Comparison of ENCODE assay signal across 7 cellular contexts in genomic region chr2:46460991-46461715, GRCh38. TPM values are rescaled to one million over a fixed set of nuclear protein-coding genes. Genes with fewer than 3 reads are reported as not detected.
DNase-seq lines count a peak whose midpoint lies in the region; ATAC-seq and TF ChIP-seq lines count a peak whose summit lies in the region.

No MANE protein-coding gene starts in this region.

- in situ Hi-C loops in GM13977 (cut with MboI; ENCODE audit: low pct_unique_long_range_greater_than_20kb, low sequenced_read_pairs, unreplicated experiment), result no loop called here

- no peak overlapping the region for H3K4me3 ChIP-seq in PC-9
- H3K4me3 ChIP-seq in fibroblast of mammary gland (ENCODE audit: control insufficient read depth, low read depth, low read length), result no peak overlapping the region

- H3K4me3 Mint-ChIP-seq in activated T-cell treated with anti-CD3 and anti-CD28 coated beads, Interleukin-2, amount 50 U/mL, for 24 hours, result no peak overlapping the region
- peak overlapping the region in 1 of 3 experiments; percentile 8 for H3K4me3 Mint-ChIP-seq in nephron
- no peak overlapping the region for H3K4me3 Mint-ChIP-seq in stimulated activated naive CD8-positive, alpha-beta T cell treated with anti-CD3 and anti-CD28 coated beads, Interleukin-15, amount 100 ng/mL, for 72 hours

- peak overlapping the region; percentile 9; the same call in 1 of the 2 replicates for H2AFZ ChIP-seq in PC-9

- no peaks in the 10 kb centered on the region for H3K27me3 Mint-ChIP-seq in activated T-cell treated with anti-CD3 and anti-CD28 coated beads, Interleukin-2, amount 50 U/mL, for 24 hours
- H3K27me3 Mint-ChIP-seq in nephron (ENCODE audit: low read depth), result no peaks in the 10 kb centered on the region
- H3K27me3 Mint-ChIP-seq in stimulated activated naive CD8-positive, alpha-beta T cell treated with anti-CD3 and anti-CD28 coated beads, Interleukin-15, amount 100 ng/mL, for 72 hours, result no peaks in the 10 kb centered on the region

- POLR2A ChIA-PET in PC-9 (lab: Charles Lee; ENCODE audit: unreplicated experiment), result interaction anchor here (0.6 kb wide), 2 partner anchors 47 to 683 kb away, joined by 3 to 24 read pairs; no protein-coding TSS in a partner anchor

- peak; percentile 99 for TF ChIP-seq CTCF in GM13977 (IDR thresholded peaks at IDR 0.05; ENCODE audit: extremely low read depth, insufficient read depth, missing control alignments)
- TF ChIP-seq CTCF in PC-9 (conservative IDR thresholded peaks at IDR 0.05), result peak; percentile 100
- TF ChIP-seq CTCF in fibroblast of mammary gland (conservative IDR thresholded peaks at IDR 0.05; ENCODE audit: control insufficient read depth, insufficient read depth, low read depth, low read length), result peak; percentile 98
- TF ChIP-seq CTCF in nephron (IDR thresholded peaks at IDR 0.05; ENCODE audit: unreplicated experiment in 3 of 3), result peak; percentile 98 to 99 (median 98)

- H3K27ac Mint-ChIP-seq in activated T-cell treated with anti-CD3 and anti-CD28 coated beads, Interleukin-2, amount 50 U/mL, for 24 hours, result peak overlapping the region; percentile 13
- peak overlapping the region; percentile 75 to 90 (median 81) for H3K27ac Mint-ChIP-seq in nephron
- no peak overlapping the region for H3K27ac Mint-ChIP-seq in stimulated activated naive CD8-positive, alpha-beta T cell treated with anti-CD3 and anti-CD28 coated beads, Interleukin-15, amount 100 ng/mL, for 72 hours

- intact Hi-C loops in PC-9 (cut with micrococcal nuclease; ENCODE audit: unreplicated experiment), result loop anchor here (1.0 to 2.0 kb wide), 10 partner anchors 50 to 816 kb away; no protein-coding TSS in a partner anchor

- H3K36me3 ChIP-seq in PC-9 (ENCODE audit: low read depth), result no peaks in the 10 kb centered on the region

- peak overlapping the region; percentile 22; the same call in 1 of the 2 replicates for H3K4me2 ChIP-seq in PC-9

- H3K27ac ChIP-seq in PC-9, result no peak overlapping the region

- no peaks in the 10 kb centered on the region for H3F3A ChIP-seq in PC-9 (ENCODE audit: insufficient read depth, low read depth)

- H3K36me3 Mint-ChIP-seq in activated T-cell treated with anti-CD3 and anti-CD28 coated beads, Interleukin-2, amount 50 U/mL, for 24 hours (ENCODE audit: low read depth), result no peaks in the 10 kb centered on the region
- no peaks in the 10 kb centered on the region for H3K36me3 Mint-ChIP-seq in nephron (ENCODE audit: low read depth)

- no peaks in the 10 kb centered on the region for H4K20me1 ChIP-seq in PC-9 (ENCODE audit: insufficient read depth)

- BruUV-seq in PC-9 (replicated peaks; lab: Mats Ljungman, UMichigan), result no TSS peak

- H3K4me1 Mint-ChIP-seq in activated T-cell treated with anti-CD3 and anti-CD28 coated beads, Interleukin-2, amount 50 U/mL, for 24 hours (ENCODE audit: low read depth), result peaks cover 10% of the 10 kb centered on the region
- H3K4me1 Mint-ChIP-seq in nephron, result peaks cover 36% of the 10 kb centered on the region
- H3K4me1 Mint-ChIP-seq in stimulated activated naive CD8-positive, alpha-beta T cell treated with anti-CD3 and anti-CD28 coated beads, Interleukin-15, amount 100 ng/mL, for 72 hours, result peaks cover 14% of the 10 kb centered on the region

- no peaks in the 10 kb centered on the region for H3K79me2 ChIP-seq in PC-9 (ENCODE audit: low read depth)

- H3K9me3 Mint-ChIP-seq in activated T-cell treated with anti-CD3 and anti-CD28 coated beads, Interleukin-2, amount 50 U/mL, for 24 hours, result no peaks in the 10 kb centered on the region
- H3K9me3 Mint-ChIP-seq in nephron, result no peaks in the 10 kb centered on the region
- H3K9me3 Mint-ChIP-seq in stimulated activated naive CD8-positive, alpha-beta T cell treated with anti-CD3 and anti-CD28 coated beads, Interleukin-15, amount 100 ng/mL, for 72 hours, result no peaks in the 10 kb centered on the region

- no peaks in the 10 kb centered on the region for H3K9me3 ChIP-seq in PC-9 (ENCODE audit: insufficient read depth, low read depth)

- H3K9me2 ChIP-seq in PC-9 (ENCODE audit: insufficient read depth), result no peaks in the 10 kb centered on the region

- ATAC-seq in HG03280 (IDR thresholded peaks at IDR 0.05; ENCODE audit: unreplicated experiment), result peak; percentile 62
- peak; percentile 50 for ATAC-seq in stimulated activated naive CD8-positive, alpha-beta T cell treated with anti-CD3 and anti-CD28 coated beads, Interleukin-15, amount 100 ng/mL, for 72 hours

- DNase-seq in GM13977 (ENCODE audit: low spot score) (peak; percentile 67), PC-9 (peak; percentile 65 to 86), fibroblast of mammary gland (ENCODE audit: low read depth) (peak; percentile 67)
- peak; percentile 87 for DNase-seq in activated T-cell treated with anti-CD3 and anti-CD28 coated beads, Interleukin-2, amount 50 U/mL, for 24 hours
- DNase-seq in stimulated activated naive CD8-positive, alpha-beta T cell treated with anti-CD3 and anti-CD28 coated beads, Interleukin-15, amount 100 ng/mL, for 72 hours, result peak; percentile 74 to 75

- no peaks in the 10 kb centered on the region for H3K27me3 ChIP-seq in PC-9 (ENCODE audit: insufficient read depth, low read depth)

- H3K4me1 ChIP-seq in PC-9 (replicated peaks; ENCODE audit: insufficient read depth), result peaks cover 7% of the 10 kb centered on the region

- CTCF ChIA-PET in PC-9 (lab: Charles Lee), result interaction anchor here (0.6 to 0.9 kb wide), 2 partner anchors 363 to 398 kb away, joined by 3 read pairs; no protein-coding TSS in a partner anchor

RNA-seq across cellular contexts. Expression of gene TMEM247, which starts 18.2 kb away (rescaled TPM):
- total RNA-seq in PC-9 (2021), result not detected in 2 replicates

Comparison
In these comparisons a context has a peak if more than half of its experiments do, and no peak if none do; other contexts are left out.
1. H3K27ac Mint-ChIP-seq: peak in activated T-cell treated with anti-CD3 and anti-CD28 coated beads, Interleukin-2, amount 50 U/mL, for 24 hours (single experiment) and nephron (3 of 3); none in stimulated activated naive CD8-positive, alpha-beta T cell treated with anti-CD3 and anti-CD28 coated beads, Interleukin-15, amount 100 ng/mL, for 72 hours (0 of 2).
2. Peak in every context shown above with its lines, with median percentiles within 50 percentile points of each other: DNase-seq and CTCF ChIP-seq.